ENCODE assay signal across 17 cellular contexts in genomic region chr16:88764080-88764479, GRCh38. TPM values are rescaled to one million over a fixed set of nuclear protein-coding genes. Genes with fewer than 3 reads are reported as not detected.
DNase-seq lines count a peak whose midpoint lies in the region; ATAC-seq and TF ChIP-seq lines count a peak whose summit lies in the region.
"Had no signal": no experiment of that assay in that cellular context is flagged by ENCODE, and none has a peak within 500 bp of the region (broad histone marks: within the 10 kb centered on the region; RNA-seq: fewer than 3 reads in every experiment).

No MANE protein-coding gene starts in this region.

- H3K79me2 ChIP-seq in PC-9 (ENCODE audit: low read depth) (peaks cover 87% of the 10 kb centered on the region), hepatocyte (peaks cover 52% of the 10 kb centered on the region)

- H3K36me3 ChIP-seq in PC-9 (ENCODE audit: low read depth) (no peaks in the 10 kb centered on the region), hepatocyte (replicated peaks; ENCODE audit: insufficient read depth, low read depth) (no peaks in the 10 kb centered on the region), upper lobe of left lung (peaks cover 0 to 23% (median 0%) of the 10 kb centered on the region in 4 donors)

- ATAC-seq in upper lobe of left lung (ENCODE audit: low FRiP score in 2 of 2): no peak
- ATAC-seq in naive thymus-derived CD8-positive, alpha-beta T cell: no peak
- ATAC-seq: sciatic nerve had no signal

- H3K4me3 Mint-ChIP-seq in naive thymus-derived CD8-positive, alpha-beta T cell: no peak overlapping the region
- H3K4me3 Mint-ChIP-seq: activated CD4-positive, alpha-beta memory T cell treated with anti-CD3 and anti-CD28 coated beads, Interleukin-2, amount 10 ng/mL, durations not matched to agents 7 days and 5 days; activated naive CD8-positive, alpha-beta T cell treated with anti-CD3 and anti-CD28 coated beads, Interleukin-2, amount 10 ng/mL, durations not matched to agents 7 days and 5 days had no signal

- WGBS in hepatocyte (ENCODE audit: low lambda C conversion rate, missing lambda C conversion rate): 94% methylated on average over 19 of the region's 19 CpGs
- WGBS in upper lobe of left lung, 2 donors: 86 to 87% methylated on average over 13 to 19 of the region's 19 CpGs

- H3K9me3 Mint-ChIP-seq in naive thymus-derived CD8-positive, alpha-beta T cell: no peaks in the 10 kb centered on the region
- H3K9me3 Mint-ChIP-seq: activated CD4-positive, alpha-beta memory T cell treated with anti-CD3 and anti-CD28 coated beads, Interleukin-2, amount 10 ng/mL, durations not matched to agents 7 days and 5 days; activated naive CD8-positive, alpha-beta T cell treated with anti-CD3 and anti-CD28 coated beads, Interleukin-2, amount 10 ng/mL, durations not matched to agents 7 days and 5 days had no signal

- H4K20me1 ChIP-seq in PC-9 (ENCODE audit: insufficient read depth) (peaks cover 35% of the 10 kb centered on the region), hepatocyte (ENCODE audit: insufficient read depth, poor library complexity, severe bottlenecking) (peaks cover 15% of the 10 kb centered on the region)

- H3K9me3 ChIP-seq in PC-9 (ENCODE audit: insufficient read depth, low read depth): no peaks in the 10 kb centered on the region
- H3K9me3 ChIP-seq in hepatocyte (ENCODE audit: low read depth): no peaks in the 10 kb centered on the region
- H3K9me3 ChIP-seq in upper lobe of left lung: no peaks in the 10 kb centered on the region

- H3F3A ChIP-seq in PC-9 (ENCODE audit: insufficient read depth, low read depth): peaks cover 76% of the 10 kb centered on the region

- intact Hi-C loops in PC-9 (cut with micrococcal nuclease; ENCODE audit: unreplicated experiment): loop anchor here (2.0 to 5.0 kb wide), 2 partner anchors 39 to 897 kb away; partner anchors contain the start of genes CDT1 and SLC7A5

- no peaks in the 10 kb centered on the region for H3K27me3 Mint-ChIP-seq in naive thymus-derived CD8-positive, alpha-beta T cell
- H3K27me3 Mint-ChIP-seq: activated CD4-positive, alpha-beta memory T cell treated with anti-CD3 and anti-CD28 coated beads, Interleukin-2, amount 10 ng/mL, durations not matched to agents 7 days and 5 days; activated naive CD8-positive, alpha-beta T cell treated with anti-CD3 and anti-CD28 coated beads, Interleukin-2, amount 10 ng/mL, durations not matched to agents 7 days and 5 days had no signal

- CTCF ChIA-PET in PC-9 (lab: Charles Lee): interaction anchor here (1.4 to 2.2 kb wide), 2 partner anchors 19 to 27 kb away, joined by 8 to 16 read pairs; no protein-coding TSS in a partner anchor

- H3K9me2 ChIP-seq in PC-9 (ENCODE audit: insufficient read depth) (no peaks in the 10 kb centered on the region), hepatocyte (replicated peaks; ENCODE audit: insufficient read depth) (no peaks in the 10 kb centered on the region)

- BruUV-seq in PC-9 (replicated peaks; lab: Mats Ljungman, UMichigan): TSS peak; percentile 19

- H3K4me3 ChIP-seq in PC-9: peak overlapping the region; percentile 49; the same call in 1 of the 2 replicates
- H3K4me3 ChIP-seq in hepatocyte: no peak overlapping the region
- H3K4me3 ChIP-seq in upper lobe of left lung: no peak overlapping the region

- peaks cover 0 to 3% (median 0%) of the 10 kb centered on the region in 3 donors for H3K36me3 Mint-ChIP-seq in naive thymus-derived CD8-positive, alpha-beta T cell
- H3K36me3 Mint-ChIP-seq: activated naive CD8-positive, alpha-beta T cell treated with anti-CD3 and anti-CD28 coated beads, Interleukin-2, amount 10 ng/mL, durations not matched to agents 7 days and 5 days had no signal

- H2AFZ ChIP-seq in PC-9 (no peak overlapping the region), hepatocyte (no peak overlapping the region)

- H3K4me1 ChIP-seq in PC-9 (replicated peaks; ENCODE audit: insufficient read depth) (peaks cover 98% of the 10 kb centered on the region), hepatocyte (ENCODE audit: insufficient read depth) (peaks cover 48% of the 10 kb centered on the region), upper lobe of left lung (peaks cover 84 to 97% (median 91%) of the 10 kb centered on the region in 4 donors)

- peaks cover 10 to 30% (median 23%) of the 10 kb centered on the region in 4 donors for H3K4me1 Mint-ChIP-seq in naive thymus-derived CD8-positive, alpha-beta T cell

- TF ChIP-seq CTCF in PC-9 (conservative IDR thresholded peaks at IDR 0.05) (no peak), hepatocyte (IDR thresholded peaks at IDR 0.05; ENCODE audit: poor library complexity) (no peak), upper lobe of left lung (IDR thresholded peaks at IDR 0.05) (no peak)

- H3K27ac ChIP-seq in PC-9 (peak overlapping the region; percentile 63), hepatocyte (peak overlapping the region; percentile 67), upper lobe of left lung (peak overlapping the region; percentile 19 to 79 (median 64))

- H3K27ac Mint-ChIP-seq in naive thymus-derived CD8-positive, alpha-beta T cell: no peak overlapping the region
- H3K27ac Mint-ChIP-seq: activated CD4-positive, alpha-beta memory T cell treated with anti-CD3 and anti-CD28 coated beads, Interleukin-2, amount 10 ng/mL, durations not matched to agents 7 days and 5 days; activated naive CD8-positive, alpha-beta T cell treated with anti-CD3 and anti-CD28 coated beads, Interleukin-2, amount 10 ng/mL, durations not matched to agents 7 days and 5 days had no signal

- H3K27me3 ChIP-seq in PC-9 (ENCODE audit: insufficient read depth, low read depth): no peaks in the 10 kb centered on the region
- H3K27me3 ChIP-seq in hepatocyte: no peaks in the 10 kb centered on the region
- H3K27me3 ChIP-seq in upper lobe of left lung: no peaks in the 10 kb centered on the region

- DNase-seq in PC-9 (no peak), hepatocyte (ENCODE audit: low spot score) (no peak), upper lobe of left lung (peak in 1 of 2 donors; percentile 66), NCI-H128 (lab: John Stamatoyannopoulos, UW; ENCODE audit: unreplicated experiment) (no peak)
- DNase-seq in naive thymus-derived CD8-positive, alpha-beta T cell: no peak
- DNase-seq: activated CD4-positive, alpha-beta memory T cell treated with anti-CD3 and anti-CD28 coated beads, Interleukin-2, amount 10 ng/mL, durations not matched to agents 7 days and 5 days; activated naive CD8-positive, alpha-beta T cell treated with anti-CD3 and anti-CD28 coated beads, Interleukin-2, amount 10 ng/mL, durations not matched to agents 7 days and 5 days; activated T-cell treated with anti-CD3 and anti-CD28 coated beads, Interleukin-2, amount 50 U/mL, for 48 hours; C1 segment of cervical spinal cord; caudate nucleus; effector CD8-positive, alpha-beta T cell; NCI-H146; NCI-H226; RPMI8226; stimulated activated CD4-positive, alpha-beta T cell treated with anti-CD3 and anti-CD28 coated beads, Interleukin-2, amount 100 ng/mL, for 48 hours; SW 1271 had no signal

- H3K4me2 ChIP-seq in PC-9: peak overlapping the region; percentile 83
- peak overlapping the region; percentile 24 for H3K4me2 ChIP-seq in hepatocyte

- POLR2A ChIA-PET in PC-9 (lab: Charles Lee; ENCODE audit: unreplicated experiment): no interaction called here
- POLR2A ChIA-PET in naive thymus-derived CD8-positive, alpha-beta T cell (lab: Charles Lee): interaction anchor here (4.0 kb wide), 1 partner anchor 19 kb away, joined by 15 read pairs; no protein-coding TSS in a partner anchor

- no peak for TF ChIP-seq POLR2A in upper lobe of left lung (IDR thresholded peaks at IDR 0.05)

- TF ChIP-seq EP300 in upper lobe of left lung (IDR thresholded peaks at IDR 0.05): no peak

RNA-seq across cellular contexts. Expression of gene PIEZO1, which starts 20.9 kb away (rescaled TPM):
- total RNA-seq in PC-9 (2021): 391 and 426 TPM in 2 replicates
- total RNA-seq in hepatocyte: 47.0 and 77.0 TPM in 2 replicates
- 70.6 and 87.9 TPM in 2 replicates for polyA plus RNA-seq in hepatocyte
- total RNA-seq in upper lobe of left lung: 100 to 1,000 TPM; 107 to 535 (median 239) TPM
- total RNA-seq in naive thymus-derived CD8-positive, alpha-beta T cell: 10 to 100 TPM; 90.0 to 94.5 TPM
- polyA plus RNA-seq in naive thymus-derived CD8-positive, alpha-beta T cell: 1 to 10 TPM; 2.4 to 8.4 (median 5.7) TPM

RNA-seq across cellular contexts. Expression of gene CDT1, which starts 39.5 kb away (rescaled TPM):
- total RNA-seq in PC-9 (2021) (73.2 and 95.4 TPM in 2 replicates), hepatocyte (5.2 and 6.9 TPM in 2 replicates), upper lobe of left lung (1 to 10 TPM in 5 of 6 donors, not detected in 1; 2.3 to 4.7 (median 3.5) TPM)
- 5.1 and 6.8 TPM in 2 replicates for polyA plus RNA-seq in hepatocyte
- under 1 TPM in 1 of 2 experiments, not detected in 1; 0.74 TPM for total RNA-seq in naive thymus-derived CD8-positive, alpha-beta T cell
- polyA plus RNA-seq in naive thymus-derived CD8-positive, alpha-beta T cell: under 1 TPM; 0.13 to 0.46 (median 0.26) TPM

RNA-seq across cellular contexts. Expression of gene APRT, which starts 47.6 kb away (rescaled TPM):
- total RNA-seq in PC-9 (2021): 213 and 226 TPM in 2 replicates
- total RNA-seq in hepatocyte: 101 and 119 TPM in 2 replicates
- polyA plus RNA-seq in hepatocyte: 237 and 273 TPM in 2 replicates
- total RNA-seq in upper lobe of left lung: 100 to 1,000 TPM in 4 of 6 donors, 10 to 100 TPM in 2; 76.5 to 147 (median 124) TPM
- total RNA-seq in naive thymus-derived CD8-positive, alpha-beta T cell: 100 to 1,000 TPM; 174 to 183 TPM
- 100 to 1,000 TPM; 428 to 492 (median 431) TPM for polyA plus RNA-seq in naive thymus-derived CD8-positive, alpha-beta T cell

RNA-seq across cellular contexts. Expression of gene CTU2, which starts 57.8 kb away (rescaled TPM):
- total RNA-seq in PC-9 (2021) (20.0 and 38.0 TPM in 2 replicates), hepatocyte (5.9 and 8.9 TPM in 2 replicates), upper lobe of left lung (10 to 100 TPM in 5 of 6 donors, 1 to 10 TPM in 1; 9.4 to 31.4 (median 20.6) TPM)
- polyA plus RNA-seq in hepatocyte: 19.5 and 21.2 TPM in 2 replicates
- 10 to 100 TPM; 28.7 to 31.5 TPM for total RNA-seq in naive thymus-derived CD8-positive, alpha-beta T cell
- polyA plus RNA-seq in naive thymus-derived CD8-positive, alpha-beta T cell: 10 to 100 TPM; 16.9 to 21.9 (median 19.0) TPM

RNA-seq across cellular contexts. Expression of gene RNF166, which starts 57.9 kb away (rescaled TPM):
- total RNA-seq in PC-9 (2021) (25.6 and 29.4 TPM in 2 replicates), hepatocyte (10.1 and 14.0 TPM in 2 replicates), upper lobe of left lung (100 to 1,000 TPM in 1 of 6 donors, 10 to 100 TPM in 5; 23.2 to 101 (median 64.6) TPM)
- 14.3 and 16.8 TPM in 2 replicates for polyA plus RNA-seq in hepatocyte
- 100 to 1,000 TPM; 209 to 230 TPM for total RNA-seq in naive thymus-derived CD8-positive, alpha-beta T cell
- polyA plus RNA-seq in naive thymus-derived CD8-positive, alpha-beta T cell: 100 to 1,000 TPM in 2 of 3 donors, 10 to 100 TPM in 1; 79.4 to 104 (median 101) TPM
